ENCODE assay signal across 8 cellular contexts in the genomic region with DNA sequence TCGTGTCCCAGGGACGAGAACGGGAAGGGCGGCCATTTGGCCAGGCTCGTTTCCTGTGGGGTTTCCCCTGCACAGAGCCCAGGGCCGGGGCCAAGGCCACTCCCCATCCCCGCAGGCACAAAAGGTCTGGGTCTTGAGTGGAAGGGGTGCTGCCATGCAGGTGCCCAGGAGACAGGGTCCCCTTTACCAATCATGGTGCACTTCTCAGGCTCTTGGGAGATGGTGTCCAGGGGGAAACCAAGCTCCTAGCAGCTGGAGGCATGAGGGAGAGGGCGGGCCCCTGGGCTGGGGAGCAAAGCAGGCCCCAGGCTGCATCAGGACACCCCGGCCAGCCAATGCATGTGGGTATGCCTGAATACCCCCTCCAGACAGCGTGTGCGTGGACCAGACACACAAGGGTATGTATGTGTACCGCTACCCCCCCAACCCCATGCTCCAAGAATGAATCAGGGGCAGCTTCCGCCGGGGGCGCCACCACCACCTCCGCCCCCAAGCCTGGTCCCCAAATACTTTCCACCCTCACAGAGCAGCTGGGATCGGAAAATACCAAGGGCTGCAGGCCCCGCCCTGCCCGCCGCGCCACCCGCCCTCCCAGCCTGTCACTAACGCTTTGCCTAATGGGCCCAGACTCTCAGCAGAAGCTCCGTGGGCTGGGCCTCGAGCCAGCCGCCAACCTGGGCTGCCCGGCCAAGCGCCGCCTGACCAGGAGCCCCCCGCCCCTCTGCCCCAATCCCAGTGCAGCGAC. TPM values are rescaled to one million over a fixed set of nuclear protein-coding genes. Genes with fewer than 3 reads are reported as not detected.
A peak's percentile ranks its signal among the peaks of the same experiment; 100 is the strongest.
DNase-seq lines count a peak whose midpoint lies in the region; ATAC-seq lines count a peak whose summit lies in the region.

No MANE protein-coding gene starts in this region.

- H3K9ac ChIP-seq in mucosa of stomach (ENCODE audit: low read length) = peak overlapping the region; percentile 99

- H3K36me3 Mint-ChIP-seq in stimulated activated memory B cell treated with anti-CD40 and anti-IgM and Interleukin-4, amounts not matched to agents 10 μg/mL and 1 μg/mL and 100 μg/mL, for 72 hours = peaks cover 17% of the 10 kb centered on the region

- peaks cover 82% of the 10 kb centered on the region for H3K4me1 ChIP-seq in effector memory CD4-positive, alpha-beta T cell (ENCODE audit: control insufficient read depth, insufficient read depth, low read length, poor library complexity, severe bottlenecking)
- peaks cover 63% of the 10 kb centered on the region for H3K4me1 ChIP-seq in mucosa of stomach (ENCODE audit: control insufficient read depth, insufficient read depth, low read length)

- H3K4me3 Mint-ChIP-seq in stimulated activated memory B cell treated with anti-CD40 and anti-IgM and Interleukin-4, amounts not matched to agents 10 μg/mL and 1 μg/mL and 100 μg/mL, for 72 hours = peak overlapping the region; percentile 96

- H3K27me3 Mint-ChIP-seq in stimulated activated memory B cell treated with anti-CD40 and anti-IgM and Interleukin-4, amounts not matched to agents 10 μg/mL and 1 μg/mL and 100 μg/mL, for 72 hours = no peaks in the 10 kb centered on the region

- no peaks in the 10 kb centered on the region for H3K9me3 Mint-ChIP-seq in stimulated activated memory B cell treated with anti-CD40 and anti-IgM and Interleukin-4, amounts not matched to agents 10 μg/mL and 1 μg/mL and 100 μg/mL, for 72 hours

- peak; percentile 33 for ATAC-seq in GM21786 (IDR thresholded peaks at IDR 0.05; ENCODE audit: unreplicated experiment)
- ATAC-seq in stimulated activated memory B cell treated with anti-CD40 and anti-IgM and Interleukin-4, amounts not matched to agents 10 μg/mL and 1 μg/mL and 100 μg/mL, for 72 hours = peak; percentile 73

- peaks cover 6% of the 10 kb centered on the region for H3K36me3 ChIP-seq in effector memory CD4-positive, alpha-beta T cell (ENCODE audit: control insufficient read depth, insufficient read depth, low read length)
- H3K36me3 ChIP-seq in mucosa of stomach (ENCODE audit: control insufficient read depth, insufficient read depth, low read length) = peaks cover 6% of the 10 kb centered on the region

- H3K27ac ChIP-seq in effector memory CD4-positive, alpha-beta T cell (ENCODE audit: insufficient read depth, low read length, poor library complexity, severe bottlenecking) = peak overlapping the region; percentile 99

- H3K4me1 Mint-ChIP-seq in stimulated activated memory B cell treated with anti-CD40 and anti-IgM and Interleukin-4, amounts not matched to agents 10 μg/mL and 1 μg/mL and 100 μg/mL, for 72 hours = peaks cover 81% of the 10 kb centered on the region

- H3K9me3 ChIP-seq in effector memory CD4-positive, alpha-beta T cell (ENCODE audit: control insufficient read depth, low read length) = no peaks in the 10 kb centered on the region
- H3K9me3 ChIP-seq in mucosa of stomach (ENCODE audit: control insufficient read depth, low read length) = no peaks in the 10 kb centered on the region

- H3K27me3 ChIP-seq in effector memory CD4-positive, alpha-beta T cell (replicated peaks; ENCODE audit: control insufficient read depth, insufficient read depth, low read length, poor library complexity, severe bottlenecking) = no peaks in the 10 kb centered on the region
- no peaks in the 10 kb centered on the region for H3K27me3 ChIP-seq in mucosa of stomach (ENCODE audit: control insufficient read depth, insufficient read depth, low read length)

- H3K27ac Mint-ChIP-seq in stimulated activated memory B cell treated with anti-CD40 and anti-IgM and Interleukin-4, amounts not matched to agents 10 μg/mL and 1 μg/mL and 100 μg/mL, for 72 hours = peak overlapping the region; percentile 99

- peak overlapping the region; percentile 88 for H3K4me3 ChIP-seq in effector memory CD4-positive, alpha-beta T cell (ENCODE audit: insufficient read depth, low read depth, low read length, poor library complexity, severe bottlenecking)
- H3K4me3 ChIP-seq in mucosa of stomach (ENCODE audit: low read length) = peak overlapping the region; percentile 80

- peak; percentile 23 for DNase-seq in D341Med (ENCODE audit: low spot score)
- peak; percentile 92 for DNase-seq in NCI-H69 (lab: John Stamatoyannopoulos, UW)
- peak; percentile 70 to 79 for DNase-seq in activated CD8-positive, alpha-beta memory T cell treated with anti-CD3 and anti-CD28 coated beads for 1 hour (ENCODE audit: extremely low read depth in 1 of 2, low read depth in 1 of 2)
- DNase-seq in effector memory CD4-positive, alpha-beta T cell = peak; percentile 79 to 84 (median 81)
- DNase-seq in cerebellum (ENCODE audit: low spot score) = no peak

RNA-seq across cellular contexts. Expression of a gene that starts 37.6 kb away (rescaled TPM):
- total RNA-seq in cerebellum = 2.9 TPM

RNA-seq across cellular contexts. Expression of a gene that starts 44.1 kb away (rescaled TPM):
- total RNA-seq in cerebellum = 13.6 TPM
